1 cellular context compared by ENCODE assay signal in genomic region chr5:16552666-16553343, GRCh38.
TF ChIP-seq lines count a peak whose summit lies in the region.

No MANE protein-coding gene starts in this region.

TF ChIP-seq in HCT116, 20 proteins besides CTCF, POLR2A, EP300 and RAD21 (continued from another document):
- TF ChIP-seq ELF1 (IDR thresholded peaks at IDR 0.05; ENCODE audit: borderline replicate concordance, low read depth), result no peak
- TF ChIP-seq SRF (IDR thresholded peaks at IDR 0.05; ENCODE audit: low read depth), result no peak
- TF ChIP-seq POLR2AphosphoS5 (IDR thresholded peaks at IDR 0.05; ENCODE audit: low read depth, low read length), result no peak
- TF ChIP-seq JUND (IDR thresholded peaks at IDR 0.05), result no peak
- no peak for TF ChIP-seq REST (IDR thresholded peaks at IDR 0.05; ENCODE audit: low read depth)
